In genomic region chr6:160027931-160028330, GRCh38 we compare ENCODE assay signal across 18 cellular contexts. TPM values are rescaled to one million over a fixed set of nuclear protein-coding genes. Genes with fewer than 3 reads are reported as not detected.
DNase-seq lines count a peak whose midpoint lies in the region; ATAC-seq and TF ChIP-seq lines count a peak whose summit lies in the region.
"Had no signal": no experiment of that assay in that cellular context is flagged by ENCODE, and none has a peak within 500 bp of the region (broad histone marks: within the 10 kb centered on the region; RNA-seq: fewer than 3 reads in every experiment).

No MANE protein-coding gene starts in this region.

- H3K27me3 Mint-ChIP-seq in activated CD4-positive, alpha-beta T cell treated with anti-CD3 and anti-CD28 coated beads for 36 hours, result no peaks in the 10 kb centered on the region
- H3K27me3 Mint-ChIP-seq in effector memory CD8-positive, alpha-beta T cell, result no peaks in the 10 kb centered on the region
- H3K27me3 Mint-ChIP-seq in osteocyte (ENCODE audit: unreplicated experiment), result no peaks in the 10 kb centered on the region
- H3K27me3 Mint-ChIP-seq: CD4-positive, CD25-positive, alpha-beta regulatory T cell had no signal

- H3K9me3 Mint-ChIP-seq in activated CD4-positive, alpha-beta T cell treated with anti-CD3 and anti-CD28 coated beads for 36 hours (ENCODE audit: low read depth), result no peaks in the 10 kb centered on the region
- no peaks in the 10 kb centered on the region for H3K9me3 Mint-ChIP-seq in effector memory CD8-positive, alpha-beta T cell
- H3K9me3 Mint-ChIP-seq in osteocyte (ENCODE audit: unreplicated experiment), result no peaks in the 10 kb centered on the region
- H3K9me3 Mint-ChIP-seq: CD4-positive, CD25-positive, alpha-beta regulatory T cell had no signal

- intact Hi-C loops in activated CD4-positive, alpha-beta T cell treated with anti-CD3 and anti-CD28 coated beads for 36 hours (cut with DNase I, micrococcal nuclease), result no loop called here

- POLR2A ChIA-PET in activated CD4-positive, alpha-beta T cell treated with anti-CD3 and anti-CD28 coated beads for 36 hours (lab: Charles Lee), result no interaction called here
- POLR2A ChIA-PET in RWPE1 (lab: Yijun Ruan, JAX; ENCODE audit: low non-redundant PET), result no interaction called here

- 0 out of 2 replicates have a peak overlapping the region, but pooled peaks have one; percentile 80 for H3K27ac ChIP-seq in RWPE1

- H3K36me3 Mint-ChIP-seq in activated CD4-positive, alpha-beta T cell treated with anti-CD3 and anti-CD28 coated beads for 36 hours (ENCODE audit: low read depth), result peaks cover 38% of the 10 kb centered on the region
- peaks cover 55% of the 10 kb centered on the region for H3K36me3 Mint-ChIP-seq in effector memory CD8-positive, alpha-beta T cell (ENCODE audit: insufficient read depth)
- H3K36me3 Mint-ChIP-seq in osteocyte (ENCODE audit: unreplicated experiment), result peaks cover 30% of the 10 kb centered on the region

- H3K27ac Mint-ChIP-seq in activated CD4-positive, alpha-beta T cell treated with anti-CD3 and anti-CD28 coated beads for 36 hours, result peak overlapping the region; percentile 72
- H3K27ac Mint-ChIP-seq in effector memory CD8-positive, alpha-beta T cell, result peak overlapping the region; percentile 24 to 64
- H3K27ac Mint-ChIP-seq in osteocyte (ENCODE audit: unreplicated experiment), result peak overlapping the region; percentile 58

- no peak for ATAC-seq in activated CD4-positive, alpha-beta T cell treated with anti-CD3 and anti-CD28 coated beads for 36 hours
- no peak for ATAC-seq in effector memory CD8-positive, alpha-beta T cell (replicated peaks)
- ATAC-seq: mucosa of descending colon had no signal

- H3K4me3 Mint-ChIP-seq in activated CD4-positive, alpha-beta T cell treated with anti-CD3 and anti-CD28 coated beads for 36 hours, result no peak overlapping the region
- H3K4me3 Mint-ChIP-seq in effector memory CD8-positive, alpha-beta T cell, result no peak overlapping the region
- H3K4me3 Mint-ChIP-seq in osteocyte (ENCODE audit: unreplicated experiment), result no peak overlapping the region
- H3K4me3 Mint-ChIP-seq: CD4-positive, CD25-positive, alpha-beta regulatory T cell had no signal

- DNase-seq in activated CD4-positive, alpha-beta T cell treated with anti-CD3 and anti-CD28 coated beads for 36 hours, result no peak
- no peak for DNase-seq in activated CD4-positive, alpha-beta T cell treated with anti-CD3 and anti-CD28 coated beads, Interleukin-2, amount 50 U/mL, for 1 hour
- DNase-seq in RWPE1 (ENCODE audit: low spot score), result no peak
- DNase-seq in effector memory CD8-positive, alpha-beta T cell, result no peak
- no peak for DNase-seq in osteocyte (ENCODE audit: extremely low spot score, unreplicated experiment)
- DNase-seq in T1000 (lab: John Stamatoyannopoulos, UW), result no peak
- no peak for DNase-seq in COLO829 (ENCODE audit: low spot score)
- DNase-seq in NOMO-1 treated with dmso at 0.1 percent for 144 hours (lab: John Stamatoyannopoulos, UW; ENCODE audit: unreplicated experiment), result no peak
- DNase-seq: 8988T; activated CD4-positive, alpha-beta T cell treated with anti-CD3 and anti-CD28 coated beads, Interleukin-2, amount 50 U/mL, for 48 hours; cerebellar nuclear complex; islet precursor cell; mucosa of descending colon; NCI-H1048; NK-92 treated with Interleukin-12 subunit alpha and Interleukin-12 subunit beta, amount 100 ng/mL, for 24 hours; SHP77; substantia nigra had no signal

- peaks cover 6% of the 10 kb centered on the region for H3K4me1 Mint-ChIP-seq in activated CD4-positive, alpha-beta T cell treated with anti-CD3 and anti-CD28 coated beads for 36 hours
- H3K4me1 Mint-ChIP-seq in effector memory CD8-positive, alpha-beta T cell (ENCODE audit: low read depth in 2 of 2), result peaks cover 3 to 7% of the 10 kb centered on the region in 2 donors
- H3K4me1 Mint-ChIP-seq in osteocyte (ENCODE audit: unreplicated experiment), result peaks cover 33% of the 10 kb centered on the region

- CTCF ChIA-PET in activated CD4-positive, alpha-beta T cell treated with anti-CD3 and anti-CD28 coated beads for 36 hours (lab: Charles Lee), result interaction anchor here (0.8 to 1.2 kb wide), 3 partner anchors 14 to 110 kb away, joined by 3 to 4 read pairs (median 4); no protein-coding TSS in a partner anchor
- CTCF ChIA-PET in RWPE1 (lab: Yijun Ruan, JAX), result interaction anchor here (0.6 to 0.9 kb wide), 3 partner anchors 128 to 973 kb away, joined by 3 to 5 read pairs (median 4); no protein-coding TSS in a partner anchor

- TF ChIP-seq CTCF in RWPE1 (conservative IDR thresholded peaks at IDR 0.05; ENCODE audit: low read depth), result no peak
- TF ChIP-seq CTCF in osteocyte (IDR thresholded peaks at IDR 0.05), result no peak

RNA-seq across cellular contexts. Expression of gene IGF2R, which starts 59.0 kb away (rescaled TPM):
- 10 to 100 TPM; 55.6 to 65.6 TPM for total RNA-seq in activated CD4-positive, alpha-beta T cell treated with anti-CD3 and anti-CD28 coated beads for 36 hours
- total RNA-seq in osteocyte, result 196 and 218 TPM in 2 replicates
